Comparison of ENCODE assay signal across 17 cellular contexts in the genomic region with DNA sequence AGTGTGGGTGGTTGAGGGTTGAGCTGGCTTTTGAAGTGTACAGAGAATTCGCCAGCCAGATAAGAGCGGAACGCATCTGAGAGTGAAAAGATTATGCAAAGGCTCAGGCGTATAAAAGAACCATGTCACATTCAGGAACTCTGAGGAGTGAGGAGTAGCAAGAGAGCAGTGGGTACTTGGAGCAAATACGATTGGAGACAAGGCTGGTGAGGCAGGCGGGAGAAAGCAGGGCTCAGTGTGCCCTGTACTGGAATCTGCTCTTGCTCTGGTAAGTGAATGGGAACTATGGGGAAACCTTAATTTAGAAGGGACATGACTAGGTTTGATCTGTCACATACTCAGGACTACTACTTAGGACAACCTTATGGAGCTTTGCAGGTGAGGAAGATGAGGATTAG.
"Had no signal": no experiment of that assay in that cellular context is flagged by ENCODE, and none has a peak within 500 bp of the region (broad histone marks: within the 10 kb centered on the region; RNA-seq: fewer than 3 reads in every experiment).

No MANE protein-coding gene starts in this region.

- H3K4me3 ChIP-seq: coronary artery, esophagus muscularis mucosa, mucosa of descending colon, thyroid gland, upper lobe of right lung, vagina had no signal

- FAIRE-seq: endometrium, keratinocyte, small intestine had no signal

- H3K27me3 ChIP-seq: thyroid gland, upper lobe of right lung, vagina had no signal

- H3K9me3 ChIP-seq: esophagus muscularis mucosa, mucosa of descending colon, neutrophil, thyroid gland, upper lobe of right lung, vagina had no signal

- H3K4me1 ChIP-seq: thyroid gland, vagina had no signal

- DNase-seq: effector CD8-positive, alpha-beta T cell; immature natural killer cell; mammary epithelial cell; mucosa of descending colon; naive thymus-derived CD8-positive, alpha-beta T cell; posterior cingulate gyrus; small intestine; stimulated activated CD4-positive, alpha-beta T cell treated with anti-CD3 and anti-CD28 coated beads, Interleukin-2, amount 100 ng/mL, for 48 hours; stimulated activated naive CD4-positive, alpha-beta T cell treated with Interleukin-2 at 50 U/mL for 16 hours; thyroid gland; upper lobe of right lung had no signal

- ATAC-seq: mucosa of descending colon; naive thymus-derived CD8-positive, alpha-beta T cell; upper lobe of right lung had no signal

- H3K27ac ChIP-seq: coronary artery, neutrophil, thyroid gland, upper lobe of right lung, vagina had no signal

- H3K36me3 ChIP-seq: neutrophil, thyroid gland, upper lobe of right lung, vagina had no signal
